16 cellular contexts compared by ENCODE assay signal in the genomic region with DNA sequence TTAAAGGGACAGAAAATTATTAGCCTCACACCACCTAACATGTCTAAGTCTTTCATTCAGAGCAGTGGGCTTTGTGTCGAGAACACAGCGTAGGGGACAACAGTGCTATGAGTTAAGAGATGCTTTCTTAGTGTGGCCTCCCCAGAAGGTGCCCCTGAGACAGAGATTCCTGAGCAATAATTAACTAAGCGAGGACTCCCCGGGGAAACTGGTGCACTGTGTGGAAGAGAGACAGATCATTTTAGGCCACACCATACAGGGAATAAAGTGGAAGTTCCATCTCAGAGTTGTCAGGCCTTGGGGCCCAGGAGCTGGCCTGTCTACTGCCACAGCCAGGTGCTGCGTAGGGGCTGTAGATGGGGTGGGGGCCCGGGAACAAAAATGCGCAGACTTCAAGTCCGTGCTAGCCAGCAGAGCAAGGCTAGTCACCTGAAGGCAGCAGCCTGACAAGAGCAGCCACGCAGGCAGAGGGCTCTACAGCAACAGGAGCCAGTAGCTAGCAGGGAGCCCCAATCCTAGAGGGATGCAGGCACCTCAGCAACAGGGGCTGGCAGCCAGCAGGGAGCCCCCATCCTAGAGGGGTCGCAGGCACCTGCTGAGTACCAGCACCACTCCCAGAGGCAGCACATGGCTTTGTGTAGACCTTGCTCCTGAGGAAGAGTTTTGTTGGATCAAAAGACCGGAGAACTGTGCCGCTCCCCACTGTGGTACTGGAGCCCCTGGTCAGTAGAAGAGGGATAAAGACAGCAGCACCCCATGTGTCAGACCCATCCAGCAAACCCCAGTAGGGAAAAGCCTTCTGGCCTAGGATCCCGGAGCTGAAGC.
DNase-seq lines count a peak whose midpoint lies in the region; ATAC-seq and TF ChIP-seq lines count a peak whose summit lies in the region.
"Had no signal": no experiment of that assay in that cellular context is flagged by ENCODE, and none has a peak within 500 bp of the region (broad histone marks: within the 10 kb centered on the region; RNA-seq: fewer than 3 reads in every experiment).

No MANE protein-coding gene starts in this region.

- POLR2A ChIA-PET in Caco-2 (lab: Charles Lee): no interaction called here

- in situ Hi-C loops in GM13977 (cut with MboI; ENCODE audit: low pct_unique_long_range_greater_than_20kb, low sequenced_read_pairs, unreplicated experiment): no loop called here

- H3K27ac ChIP-seq in RWPE2 (ENCODE audit: poor library complexity, severe bottlenecking) (no peak overlapping the region), osteoblast (ENCODE audit: low read depth, low read length) (no peak overlapping the region)
- H3K27ac ChIP-seq: C4-2B had no signal

- no peak overlapping the region for H3K4me3 ChIP-seq in Caco-2 (ENCODE audit: low read depth, low read length)
- H3K4me3 ChIP-seq in RWPE2 (ENCODE audit: severe bottlenecking): no peak overlapping the region
- H3K4me3 ChIP-seq in osteoblast (ENCODE audit: insufficient read depth, low read length): no peak overlapping the region

- H3K79me2 ChIP-seq in osteoblast (ENCODE audit: insufficient read depth, low read length): no peaks in the 10 kb centered on the region

- no peaks in the 10 kb centered on the region for H3K27me3 Mint-ChIP-seq in Caco-2 (ENCODE audit: insufficient read depth, unreplicated experiment)

- H3K9me3 ChIP-seq in Caco-2: no peaks in the 10 kb centered on the region
- no peaks in the 10 kb centered on the region for H3K9me3 ChIP-seq in RWPE2 (ENCODE audit: severe bottlenecking)
- H3K9me3 ChIP-seq in osteoblast (ENCODE audit: low read depth, low read length): no peaks in the 10 kb centered on the region

- no TSS peak for BruUV-seq in Caco-2 (replicated peaks; lab: Mats Ljungman, UMichigan)

- TF ChIP-seq CTCF in Caco-2 (IDR thresholded peaks at IDR 0.05; ENCODE audit: insufficient read depth in 1 of 2, low read depth in 1 of 2, low read length in 1 of 2, severe bottlenecking in 1 of 2, unreplicated experiment in 1 of 2): no peak
- TF ChIP-seq CTCF in RWPE2 (IDR thresholded peaks at IDR 0.05; ENCODE audit: poor library complexity, severe bottlenecking): no peak
- no peak for TF ChIP-seq CTCF in osteoblast (IDR thresholded peaks at IDR 0.05; ENCODE audit: extremely low read depth, low read depth, low read length)
- no peak for TF ChIP-seq CTCF in GM13977 (IDR thresholded peaks at IDR 0.05; ENCODE audit: extremely low read depth, insufficient read depth, missing control alignments)

- intact Hi-C loops in Caco-2 (cut with micrococcal nuclease; ENCODE audit: unreplicated experiment): no loop called here

- CTCF ChIA-PET in Caco-2 (lab: Charles Lee): no interaction called here

- DNase-seq in Caco-2 (no peak), RWPE2 (ENCODE audit: low spot score) (peak; percentile 34), left kidney (ENCODE audit: low read depth, low spot score) (peak; percentile 11), osteoblast (ENCODE audit: insufficient read length, low spot score, missing footprints) (peak; percentile 71), GM13977 (ENCODE audit: low spot score) (no peak), NCI-H1694 (lab: John Stamatoyannopoulos, UW) (no peak)
- DNase-seq in stimulated activated CD4-positive, alpha-beta T cell treated with anti-CD3 and anti-CD28 coated beads, Interleukin-4, amount 100 ng/mL, for 1 hour: no peak
- DNase-seq: CD8-positive, alpha-beta T cell; COR-L47; DND-41; GDM1; GOT3; H9 had no signal

- H3K36me3 ChIP-seq in Caco-2 (ENCODE audit: control insufficient read depth, insufficient read depth, low read length): no peaks in the 10 kb centered on the region
- H3K36me3 ChIP-seq in RWPE2 (ENCODE audit: low read depth): no peaks in the 10 kb centered on the region
- no peaks in the 10 kb centered on the region for H3K36me3 ChIP-seq in osteoblast (ENCODE audit: insufficient read depth, low read length)

- no peaks in the 10 kb centered on the region for H3K36me3 Mint-ChIP-seq in Caco-2 (ENCODE audit: insufficient read depth, unreplicated experiment)
- H3K36me3 Mint-ChIP-seq: CD8-positive, alpha-beta T cell had no signal

- H4K20me1 ChIP-seq in osteoblast (ENCODE audit: insufficient read depth, low read length): no peaks in the 10 kb centered on the region

- H2AFZ ChIP-seq in osteoblast (ENCODE audit: low read length): no peak overlapping the region

- H3K4me3 Mint-ChIP-seq in Caco-2 (ENCODE audit: unreplicated experiment): no peak overlapping the region
- H3K4me3 Mint-ChIP-seq: B cell; CD8-positive, alpha-beta T cell; H9 had no signal

- H3K4me2 ChIP-seq in osteoblast (ENCODE audit: insufficient read depth, low read length): no peak overlapping the region

- H3K27me3 ChIP-seq in Caco-2 (replicated peaks; ENCODE audit: control insufficient read depth, insufficient read depth, low read length) (no peaks in the 10 kb centered on the region), RWPE2 (ENCODE audit: insufficient read depth, poor library complexity, severe bottlenecking) (no peaks in the 10 kb centered on the region), osteoblast (ENCODE audit: insufficient read depth, low read length) (peaks cover 29% of the 10 kb centered on the region)

- peaks cover 22% of the 10 kb centered on the region for H3K4me1 Mint-ChIP-seq in Caco-2 (ENCODE audit: low read depth, unreplicated experiment)
- H3K4me1 Mint-ChIP-seq: B cell had no signal

- H3K27ac Mint-ChIP-seq in Caco-2 (ENCODE audit: unreplicated experiment): peak overlapping the region; percentile 46
- H3K27ac Mint-ChIP-seq: B cell; CD8-positive, alpha-beta T cell had no signal

- ATAC-seq in RWPE2 (ENCODE audit: low read depth): no peak
- no peak for ATAC-seq in GM18517 (IDR thresholded peaks at IDR 0.05; ENCODE audit: unreplicated experiment)
- ATAC-seq: CD8-positive, alpha-beta T cell had no signal

- H3K9me3 Mint-ChIP-seq in Caco-2 (ENCODE audit: unreplicated experiment): no peaks in the 10 kb centered on the region
- H3K9me3 Mint-ChIP-seq: CD8-positive, alpha-beta T cell; H9 had no signal

- H3K4me1 ChIP-seq in Caco-2 (peaks cover 13% of the 10 kb centered on the region), RWPE2 (ENCODE audit: insufficient read depth, poor library complexity, severe bottlenecking) (no peaks in the 10 kb centered on the region), osteoblast (ENCODE audit: insufficient read depth, low read length) (no peaks in the 10 kb centered on the region)

Comparison
In these comparisons a context has a peak if more than half of its experiments do, and no peak if none do; other contexts are left out.
1. DNase-seq: peak in RWPE2 (single experiment), left kidney (single experiment) and osteoblast (single experiment); none in Caco-2 (0 of 2), GM13977 (single experiment), stimulated activated CD4-positive, alpha-beta T cell treated with anti-CD3 and anti-CD28 coated beads, Interleukin-4, amount 100 ng/mL, for 1 hour (single experiment) and NCI-H1694 (single experiment).